ENCODE assay signal across 4 cellular contexts in the genomic region with DNA sequence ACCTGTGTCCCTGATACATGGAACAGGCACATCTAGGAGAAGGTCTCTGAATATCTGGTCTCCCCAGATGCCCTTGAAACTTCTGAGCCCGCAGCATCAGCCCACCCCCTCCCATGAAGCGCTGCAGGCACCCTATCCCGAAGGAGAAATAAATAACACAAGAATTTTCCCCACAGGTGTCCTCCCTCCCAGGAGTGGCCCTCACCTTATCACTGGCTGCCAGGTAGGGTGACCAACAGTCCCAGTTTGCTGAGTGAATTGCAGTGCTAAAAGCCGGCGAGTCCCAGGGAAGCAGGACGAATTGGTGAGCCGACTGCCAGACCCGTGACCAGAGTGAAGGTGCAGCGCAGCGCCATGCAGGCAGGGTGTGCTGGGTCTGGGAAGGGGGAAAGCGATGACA. TPM values are rescaled to one million over a fixed set of nuclear protein-coding genes. Genes with fewer than 3 reads are reported as not detected.
"Had no signal": no experiment of that assay in that cellular context is flagged by ENCODE, and none has a peak within 500 bp of the region (broad histone marks: within the 10 kb centered on the region; RNA-seq: fewer than 3 reads in every experiment).

No MANE protein-coding gene starts in this region.

RNA-seq across cellular contexts. Expression of a gene that starts 15.7 kb away (rescaled TPM):
- total RNA-seq: LHCN-M2, M059J, MCF 10A, NCI-H460 had no signal

RNA-seq across cellular contexts. Expression of a gene that starts 53.3 kb away (rescaled TPM):
- total RNA-seq: LHCN-M2, MCF 10A had no signal
